Comparison of ENCODE assay signal across 8 cellular contexts in genomic region chr6:30722280-30723112, GRCh38. TPM values are rescaled to one million over a fixed set of nuclear protein-coding genes. Genes with fewer than 3 reads are reported as not detected.
DNase-seq lines count a peak whose midpoint lies in the region; ATAC-seq and TF ChIP-seq lines count a peak whose summit lies in the region.

No MANE protein-coding gene starts in this region.

- ATAC-seq in CD4-positive, alpha-beta T cell (ENCODE audit: poor library complexity): no peak
- ATAC-seq in GM21528 (IDR thresholded peaks at IDR 0.05; ENCODE audit: low FRiP score, unreplicated experiment): no peak

- peak; percentile 98 for TF ChIP-seq CTCF in CD4-positive, alpha-beta T cell (IDR thresholded peaks at IDR 0.05)
- peak; percentile 99 for TF ChIP-seq CTCF in endothelial cell (IDR thresholded peaks at IDR 0.05; ENCODE audit: unreplicated experiment)
- TF ChIP-seq CTCF in mesothelial cell of epicardium (IDR thresholded peaks at IDR 0.05; ENCODE audit: unreplicated experiment): peak; percentile 99

- peak overlapping the region; percentile 95 for H3K27ac Mint-ChIP-seq in CD4-positive, alpha-beta T cell
- H3K27ac Mint-ChIP-seq in endothelial cell (ENCODE audit: unreplicated experiment) (peak overlapping the region; percentile 53), mesothelial cell of epicardium (peak overlapping the region; percentile 95)

- H3K4me1 Mint-ChIP-seq in CD4-positive, alpha-beta T cell (ENCODE audit: low read depth): peaks cover 67% of the 10 kb centered on the region
- H3K4me1 Mint-ChIP-seq in endothelial cell (ENCODE audit: unreplicated experiment) (peaks cover 47% of the 10 kb centered on the region), mesothelial cell of epicardium (peaks cover 51% of the 10 kb centered on the region)

- no peaks in the 10 kb centered on the region for H3K27me3 ChIP-seq in CD4-positive, alpha-beta T cell (ENCODE audit: control insufficient read depth, insufficient read depth, low read length)

- no peaks in the 10 kb centered on the region for H3K9me3 Mint-ChIP-seq in CD4-positive, alpha-beta T cell
- H3K9me3 Mint-ChIP-seq in endothelial cell (ENCODE audit: unreplicated experiment): no peaks in the 10 kb centered on the region
- no peaks in the 10 kb centered on the region for H3K9me3 Mint-ChIP-seq in mesothelial cell of epicardium

- peak overlapping the region; percentile 99 for H3K4me3 Mint-ChIP-seq in CD4-positive, alpha-beta T cell
- H3K4me3 Mint-ChIP-seq in endothelial cell (ENCODE audit: unreplicated experiment): peak overlapping the region; percentile 99
- H3K4me3 Mint-ChIP-seq in mesothelial cell of epicardium: peak overlapping the region; percentile 98

- no peaks in the 10 kb centered on the region for H3K9me3 ChIP-seq in CD4-positive, alpha-beta T cell (ENCODE audit: control insufficient read depth, low read length)

- intact Hi-C loops in CD4-positive, alpha-beta T cell (cut with DNase I, micrococcal nuclease): loop anchor here (1.0 to 5.0 kb wide), 7 partner anchors 8 to 240 kb away; partner anchors contain the start of genes ABCF1 (in 1 of the 2) and ATAT1 (in 1 of the 2)

- H3K27me3 Mint-ChIP-seq in CD4-positive, alpha-beta T cell: no peaks in the 10 kb centered on the region
- peaks cover 22% of the 10 kb centered on the region for H3K27me3 Mint-ChIP-seq in endothelial cell (ENCODE audit: unreplicated experiment)
- no peaks in the 10 kb centered on the region for H3K27me3 Mint-ChIP-seq in mesothelial cell of epicardium (ENCODE audit: low read depth)

- DNase-seq in CD4-positive, alpha-beta T cell: peak; percentile 71 to 93 (median 81)
- DNase-seq in HK-2 (ENCODE audit: unreplicated experiment): peak; percentile 84
- peak; percentile 60 for DNase-seq in NOMO-1 treated with dmso at 0.1 percent for 144 hours (lab: John Stamatoyannopoulos, UW; ENCODE audit: unreplicated experiment)
- DNase-seq in activated CD8-positive, alpha-beta memory T cell treated with anti-CD3 and anti-CD28 coated beads, Interleukin-2, amount 50 U/mL, for 48 hours: peak; percentile 97
- peak; percentile 80 for DNase-seq in endothelial cell (ENCODE audit: low spot score)
- DNase-seq in mesothelial cell of epicardium (ENCODE audit: low spot score in 2 of 2, unreplicated experiment in 2 of 2): peak; percentile 64 to 90
- DNase-seq in stimulated activated CD8-positive, alpha-beta memory T cell treated with anti-CD3 and anti-CD28 coated beads, Interleukin-2, amount 100 ng/mL, for 48 hours (ENCODE audit: low read depth in 2 of 2): peak; percentile 67 to 81

- POLR2A ChIA-PET in CD4-positive, alpha-beta T cell (lab: Charles Lee): interaction anchor here (0.5 to 11.0 kb wide), 20 partner anchors 9 to 256 kb away, joined by 3 to 381 read pairs (median 6); partner anchors contain the start of genes ABCF1, DHX16, FLOT1 and MRPS18B

- peaks cover 71% of the 10 kb centered on the region for H3K36me3 Mint-ChIP-seq in CD4-positive, alpha-beta T cell (ENCODE audit: low read depth)
- H3K36me3 Mint-ChIP-seq in endothelial cell (ENCODE audit: low read depth, unreplicated experiment): peaks cover 54% of the 10 kb centered on the region
- peaks cover 23% of the 10 kb centered on the region for H3K36me3 Mint-ChIP-seq in mesothelial cell of epicardium

- H3K27ac ChIP-seq in CD4-positive, alpha-beta T cell (ENCODE audit: low read depth, low read length): peak overlapping the region; percentile 85

- CTCF ChIA-PET in CD4-positive, alpha-beta T cell (lab: Charles Lee): interaction anchor here (0.5 to 20.2 kb wide), 18 partner anchors 9 to 269 kb away, joined by 3 to 526 read pairs (median 6); partner anchors contain the start of genes ABCF1, ATAT1, DHX16 and MRPS18B

RNA-seq across cellular contexts. Expression of gene TUBB, which starts 2.3 kb away (rescaled TPM):
- total RNA-seq in CD4-positive, alpha-beta T cell: 10 to 100 TPM; 76.0 to 78.4 TPM
- total RNA-seq in endothelial cell (ENCODE audit: unreplicated experiment) (1,094 TPM), mesothelial cell of epicardium (1,084 to 1,110 TPM (median 1,094 TPM) in 3 replicates)

RNA-seq across cellular contexts. Expression of gene MDC1, which starts 5.4 kb away (rescaled TPM):
- total RNA-seq in CD4-positive, alpha-beta T cell: 10 to 100 TPM; 50.5 to 56.8 TPM
- total RNA-seq in endothelial cell (ENCODE audit: unreplicated experiment): 51.7 TPM
- total RNA-seq in mesothelial cell of epicardium: 49.7 to 51.9 TPM (median 49.8 TPM) in 3 replicates

RNA-seq across cellular contexts. Expression of gene FLOT1, which starts 20.0 kb away (rescaled TPM):
- total RNA-seq in CD4-positive, alpha-beta T cell: 10 to 100 TPM; 31.6 TPM
- total RNA-seq in endothelial cell (ENCODE audit: unreplicated experiment) (136 TPM), mesothelial cell of epicardium (96.5 to 101 TPM (median 99.8 TPM) in 3 replicates)

RNA-seq across cellular contexts. Expression of gene IER3, which starts 21.9 kb away (rescaled TPM):
- total RNA-seq in CD4-positive, alpha-beta T cell: 1 to 10 TPM; 5.7 to 5.8 TPM
- total RNA-seq in endothelial cell (ENCODE audit: unreplicated experiment): 4.8 TPM
- 131 to 136 TPM (median 134 TPM) in 3 replicates for total RNA-seq in mesothelial cell of epicardium

RNA-seq across cellular contexts. Expression of gene NRM, which starts 31.7 kb away (rescaled TPM):
- total RNA-seq in CD4-positive, alpha-beta T cell: 1 to 10 TPM; 3.8 to 4.4 TPM
- total RNA-seq in endothelial cell (ENCODE audit: unreplicated experiment) (26.0 TPM), mesothelial cell of epicardium (34.6 to 40.2 TPM (median 36.1 TPM) in 3 replicates)

Comparison
In these comparisons a context has a peak if more than half of its experiments do, and no peak if none do; other contexts are left out.
1. RNA of gene TUBB, which starts 2.3 kb away (total RNA-seq): 1,094 TPM in endothelial cell (single experiment) and 1,084 to 1,110 TPM in mesothelial cell of epicardium; 76.0 to 78.4 TPM in CD4-positive, alpha-beta T cell; every median in the first group is over 10 times any median in the second.
2. Peak in every context shown above with its lines, with median percentiles within 50 percentile points of each other: DNase-seq, H3K27ac Mint-ChIP-seq, H3K4me3 Mint-ChIP-seq and CTCF ChIP-seq.